ENCODE assay signal across 2 cellular contexts in the genomic region with DNA sequence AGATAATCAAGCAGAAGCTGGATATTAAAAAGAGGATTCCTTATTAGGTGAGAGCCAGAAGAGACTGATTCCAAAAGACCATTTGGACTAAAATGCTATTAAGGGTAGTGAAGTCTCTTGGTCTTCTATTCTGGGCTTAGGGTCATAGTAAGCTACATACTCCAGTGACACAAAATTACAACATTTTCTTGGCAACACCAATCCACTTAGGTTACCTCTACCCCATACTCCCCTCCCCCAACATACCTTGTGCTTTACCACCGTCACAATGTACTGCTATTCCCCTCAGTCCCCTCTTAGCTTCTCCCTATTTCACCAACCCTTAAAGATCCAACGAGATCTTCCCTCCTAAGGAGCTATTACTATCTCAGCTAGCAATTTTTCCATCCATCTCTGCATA.
TF ChIP-seq lines count a peak whose summit lies in the region.

No MANE protein-coding gene starts in this region.

TF ChIP-seq in GM23338, 12 proteins besides CTCF, POLR2A, EP300 and RAD21:
- no peak for TF ChIP-seq ZNF331 (CRISPR knock-in tag; IDR thresholded peaks at IDR 0.05; ENCODE audit: low read depth)
- TF ChIP-seq STAT1 (IDR thresholded peaks at IDR 0.05; ENCODE audit: unreplicated experiment): no peak
- no peak for TF ChIP-seq POLR2AphosphoS5 (IDR thresholded peaks at IDR 0.05; ENCODE audit: low read depth)
- no peak for TF ChIP-seq EZH2 (IDR thresholded peaks at IDR 0.05; ENCODE audit: low read depth, unreplicated experiment)
- TF ChIP-seq, protein P1, sequence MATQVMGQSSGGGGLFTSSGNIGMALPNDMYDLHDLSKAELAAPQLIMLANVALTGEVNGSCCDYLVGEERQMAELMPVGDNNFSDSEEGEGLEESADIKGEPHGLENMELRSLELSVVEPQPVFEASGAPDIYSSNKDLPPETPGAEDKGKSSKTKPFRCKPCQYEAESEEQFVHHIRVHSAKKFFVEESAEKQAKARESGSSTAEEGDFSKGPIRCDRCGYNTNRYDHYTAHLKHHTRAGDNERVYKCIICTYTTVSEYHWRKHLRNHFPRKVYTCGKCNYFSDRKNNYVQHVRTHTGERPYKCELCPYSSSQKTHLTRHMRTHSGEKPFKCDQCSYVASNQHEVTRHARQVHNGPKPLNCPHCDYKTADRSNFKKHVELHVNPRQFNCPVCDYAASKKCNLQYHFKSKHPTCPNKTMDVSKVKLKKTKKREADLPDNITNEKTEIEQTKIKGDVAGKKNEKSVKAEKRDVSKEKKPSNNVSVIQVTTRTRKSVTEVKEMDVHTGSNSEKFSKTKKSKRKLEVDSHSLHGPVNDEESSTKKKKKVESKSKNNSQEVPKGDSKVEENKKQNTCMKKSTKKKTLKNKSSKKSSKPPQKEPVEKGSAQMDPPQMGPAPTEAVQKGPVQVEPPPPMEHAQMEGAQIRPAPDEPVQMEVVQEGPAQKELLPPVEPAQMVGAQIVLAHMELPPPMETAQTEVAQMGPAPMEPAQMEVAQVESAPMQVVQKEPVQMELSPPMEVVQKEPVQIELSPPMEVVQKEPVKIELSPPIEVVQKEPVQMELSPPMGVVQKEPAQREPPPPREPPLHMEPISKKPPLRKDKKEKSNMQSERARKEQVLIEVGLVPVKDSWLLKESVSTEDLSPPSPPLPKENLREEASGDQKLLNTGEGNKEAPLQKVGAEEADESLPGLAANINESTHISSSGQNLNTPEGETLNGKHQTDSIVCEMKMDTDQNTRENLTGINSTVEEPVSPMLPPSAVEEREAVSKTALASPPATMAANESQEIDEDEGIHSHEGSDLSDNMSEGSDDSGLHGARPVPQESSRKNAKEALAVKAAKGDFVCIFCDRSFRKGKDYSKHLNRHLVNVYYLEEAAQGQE (IDR thresholded peaks at IDR 0.05; ENCODE audit: unreplicated experiment): no peak
- TF ChIP-seq, protein P2, sequence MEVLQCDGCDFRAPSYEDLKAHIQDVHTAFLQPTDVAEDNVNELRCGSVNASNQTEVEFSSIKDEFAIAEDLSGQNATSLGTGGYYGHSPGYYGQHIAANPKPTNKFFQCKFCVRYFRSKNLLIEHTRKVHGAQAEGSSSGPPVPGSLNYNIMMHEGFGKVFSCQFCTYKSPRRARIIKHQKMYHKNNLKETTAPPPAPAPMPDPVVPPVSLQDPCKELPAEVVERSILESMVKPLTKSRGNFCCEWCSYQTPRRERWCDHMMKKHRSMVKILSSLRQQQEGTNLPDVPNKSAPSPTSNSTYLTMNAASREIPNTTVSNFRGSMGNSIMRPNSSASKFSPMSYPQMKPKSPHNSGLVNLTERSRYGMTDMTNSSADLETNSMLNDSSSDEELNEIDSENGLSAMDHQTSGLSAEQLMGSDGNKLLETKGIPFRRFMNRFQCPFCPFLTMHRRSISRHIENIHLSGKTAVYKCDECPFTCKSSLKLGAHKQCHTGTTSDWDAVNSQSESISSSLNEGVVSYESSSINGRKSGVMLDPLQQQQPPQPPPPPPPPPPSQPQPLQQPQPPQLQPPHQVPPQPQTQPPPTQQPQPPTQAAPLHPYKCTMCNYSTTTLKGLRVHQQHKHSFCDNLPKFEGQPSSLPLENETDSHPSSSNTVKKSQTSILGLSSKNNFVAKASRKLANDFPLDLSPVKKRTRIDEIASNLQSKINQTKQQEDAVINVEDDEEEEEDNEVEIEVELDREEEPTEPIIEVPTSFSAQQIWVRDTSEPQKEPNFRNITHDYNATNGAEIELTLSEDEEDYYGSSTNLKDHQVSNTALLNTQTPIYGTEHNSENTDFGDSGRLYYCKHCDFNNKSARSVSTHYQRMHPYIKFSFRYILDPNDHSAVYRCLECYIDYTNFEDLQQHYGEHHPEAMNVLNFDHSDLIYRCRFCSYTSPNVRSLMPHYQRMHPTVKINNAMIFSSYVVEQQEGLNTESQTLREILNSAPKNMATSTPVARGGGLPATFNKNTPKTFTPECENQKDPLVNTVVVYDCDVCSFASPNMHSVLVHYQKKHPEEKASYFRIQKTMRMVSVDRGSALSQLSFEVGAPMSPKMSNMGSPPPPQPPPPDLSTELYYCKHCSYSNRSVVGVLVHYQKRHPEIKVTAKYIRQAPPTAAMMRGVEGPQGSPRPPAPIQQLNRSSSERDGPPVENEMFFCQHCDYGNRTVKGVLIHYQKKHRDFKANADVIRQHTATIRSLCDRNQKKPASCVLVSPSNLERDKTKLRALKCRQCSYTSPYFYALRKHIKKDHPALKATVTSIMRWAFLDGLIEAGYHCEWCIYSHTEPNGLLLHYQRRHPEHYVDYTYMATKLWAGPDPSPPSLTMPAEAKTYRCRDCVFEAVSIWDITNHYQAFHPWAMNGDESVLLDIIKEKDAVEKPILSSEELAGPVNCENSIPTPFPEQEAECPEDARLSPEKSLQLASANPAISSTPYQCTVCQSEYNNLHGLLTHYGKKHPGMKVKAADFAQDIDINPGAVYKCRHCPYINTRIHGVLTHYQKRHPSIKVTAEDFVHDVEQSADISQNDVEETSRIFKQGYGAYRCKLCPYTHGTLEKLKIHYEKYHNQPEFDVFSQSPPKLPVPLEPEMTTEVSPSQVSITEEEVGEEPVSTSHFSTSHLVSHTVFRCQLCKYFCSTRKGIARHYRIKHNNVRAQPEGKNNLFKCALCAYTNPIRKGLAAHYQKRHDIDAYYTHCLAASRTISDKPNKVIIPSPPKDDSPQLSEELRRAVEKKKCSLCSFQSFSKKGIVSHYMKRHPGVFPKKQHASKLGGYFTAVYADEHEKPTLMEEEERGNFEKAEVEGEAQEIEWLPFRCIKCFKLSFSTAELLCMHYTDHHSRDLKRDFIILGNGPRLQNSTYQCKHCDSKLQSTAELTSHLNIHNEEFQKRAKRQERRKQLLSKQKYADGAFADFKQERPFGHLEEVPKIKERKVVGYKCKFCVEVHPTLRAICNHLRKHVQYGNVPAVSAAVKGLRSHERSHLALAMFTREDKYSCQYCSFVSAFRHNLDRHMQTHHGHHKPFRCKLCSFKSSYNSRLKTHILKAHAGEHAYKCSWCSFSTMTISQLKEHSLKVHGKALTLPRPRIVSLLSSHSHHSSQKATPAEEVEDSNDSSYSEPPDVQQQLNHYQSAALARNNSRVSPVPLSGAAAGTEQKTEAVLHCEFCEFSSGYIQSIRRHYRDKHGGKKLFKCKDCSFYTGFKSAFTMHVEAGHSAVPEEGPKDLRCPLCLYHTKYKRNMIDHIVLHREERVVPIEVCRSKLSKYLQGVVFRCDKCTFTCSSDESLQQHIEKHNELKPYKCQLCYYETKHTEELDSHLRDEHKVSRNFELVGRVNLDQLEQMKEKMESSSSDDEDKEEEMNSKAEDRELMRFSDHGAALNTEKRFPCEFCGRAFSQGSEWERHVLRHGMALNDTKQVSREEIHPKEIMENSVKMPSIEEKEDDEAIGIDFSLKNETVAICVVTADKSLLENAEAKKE (CRISPR knock-in tag; IDR thresholded peaks at IDR 0.05): no peak
- TF ChIP-seq NANOG (IDR thresholded peaks at IDR 0.05; ENCODE audit: borderline replicate concordance): no peak
- TF ChIP-seq ZNF114 (CRISPR knock-in tag; IDR thresholded peaks at IDR 0.05): no peak
TF ChIP-seq in GM23338: peak in this region for 0.

TF ChIP-seq in GM12878, 131 proteins besides CTCF, POLR2A, EP300 and RAD21:
- TF ChIP-seq SMAD5 (IDR thresholded peaks at IDR 0.05; ENCODE audit: low read depth): no peak
- no peak for TF ChIP-seq SMC3 (IDR thresholded peaks at IDR 0.05; ENCODE audit: borderline replicate concordance, low read length)
- TF ChIP-seq BACH1 (IDR thresholded peaks at IDR 0.05; ENCODE audit: borderline replicate concordance): no peak
- no peak for TF ChIP-seq SRF (IDR thresholded peaks at IDR 0.05; ENCODE audit: low read depth in 2 of 2, low read length in 2 of 2)
- TF ChIP-seq SIX5 (IDR thresholded peaks at IDR 0.05; ENCODE audit: low read depth, low read length, severe bottlenecking): no peak
- TF ChIP-seq BCL11A (IDR thresholded peaks at IDR 0.05; ENCODE audit: low read depth, low read length): no peak
- no peak for TF ChIP-seq SP1 (IDR thresholded peaks at IDR 0.05; ENCODE audit: low read depth, low read length)
- no peak for TF ChIP-seq ZNF207 (IDR thresholded peaks at IDR 0.05; ENCODE audit: borderline replicate concordance)
- no peak for TF ChIP-seq ZBED1 (IDR thresholded peaks at IDR 0.05; ENCODE audit: borderline replicate concordance)
- no peak for TF ChIP-seq STAT1 (conservative IDR thresholded peaks at IDR 0.05)
- TF ChIP-seq TCF3 (IDR thresholded peaks at IDR 0.05; ENCODE audit: borderline replicate concordance, insufficient read depth, low read depth, low read length): no peak
- no peak for TF ChIP-seq WRNIP1 (IDR thresholded peaks at IDR 0.05; ENCODE audit: borderline replicate concordance, low read depth, low read length)
